Comparison of ENCODE assay signal across 19 cellular contexts in the genomic region with DNA sequence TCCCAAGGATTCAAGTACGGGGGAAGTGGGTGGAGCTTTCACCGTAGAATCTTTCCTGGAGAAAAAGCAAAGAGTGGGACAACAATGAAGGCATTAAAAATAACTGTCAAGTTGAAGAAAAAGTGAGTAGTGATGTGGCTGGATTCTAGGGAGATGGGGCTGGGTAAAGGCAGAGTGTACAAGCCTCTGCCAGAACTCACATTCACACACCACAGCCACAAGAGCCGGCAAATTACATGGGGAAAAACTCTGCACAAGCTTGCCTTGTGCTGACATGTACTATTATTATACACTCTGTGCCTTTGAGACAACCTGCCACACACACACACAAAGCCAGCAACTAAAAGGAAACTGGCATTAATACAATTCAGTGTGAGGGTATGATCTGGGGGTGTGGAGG.
"Had no signal": no experiment of that assay in that cellular context is flagged by ENCODE, and none has a peak within 500 bp of the region (broad histone marks: within the 10 kb centered on the region; RNA-seq: fewer than 3 reads in every experiment).

No MANE protein-coding gene starts in this region.

- H3K9me3 ChIP-seq: gastroesophageal sphincter, right lobe of liver, stomach had no signal

- H3K4me2 ChIP-seq: hepatocyte had no signal

- H3K4me3 ChIP-seq: esophagus muscularis mucosa, gastroesophageal sphincter, hepatocyte, right lobe of liver, stomach had no signal

- DNase-seq: activated CD4-positive, alpha-beta T cell treated with anti-CD3 and anti-CD28 coated beads, Interleukin-2, amount 10 ng/mL, durations not matched to agents 7 days and 5 days; activated CD8-positive, alpha-beta T cell treated with anti-CD3 and anti-CD28 coated beads, Interleukin-2, amount 10 ng/mL, durations not matched to agents 7 days and 5 days; activated naive CD4-positive, alpha-beta T cell treated with anti-CD3 and anti-CD28 coated beads for 36 hours; activated T-cell treated with anti-CD3 and anti-CD28 coated beads, Interleukin-2, amount 50 U/mL, for 4 hours; brain microvascular endothelial cell; effector CD8-positive, alpha-beta T cell; naive thymus-derived CD8-positive, alpha-beta T cell; right lobe of liver; small intestine; stimulated activated CD4-positive, alpha-beta T cell treated with anti-CD3 and anti-CD28 coated beads, Interleukin-15, amount 100 ng/mL, for 24 hours; stimulated activated CD4-positive, alpha-beta T cell treated with anti-CD3 and anti-CD28 coated beads, Interleukin-2, amount 100 ng/mL, for 48 hours; stomach; trophoblast cell had no signal

- H3K27ac ChIP-seq: brain microvascular endothelial cell, esophagus muscularis mucosa, gastroesophageal sphincter, hepatocyte, right lobe of liver, stomach had no signal

- H3K4me1 ChIP-seq: right lobe of liver had no signal

- H3K36me3 ChIP-seq: brain microvascular endothelial cell, esophagus muscularis mucosa, gastroesophageal sphincter, stomach had no signal

- H3K27me3 ChIP-seq: brain microvascular endothelial cell, esophagus muscularis mucosa, gastroesophageal sphincter, hepatocyte, right lobe of liver, stomach had no signal

- H2AFZ ChIP-seq: hepatocyte had no signal

- FAIRE-seq: endothelial cell of umbilical vein, keratinocyte, small intestine had no signal

- ATAC-seq: activated CD4-positive, CD25-positive, alpha-beta regulatory T cell treated with anti-CD3 and anti-CD28 coated beads, Interleukin-2, amount 50 U/mL, for 24 hours; activated CD8-positive, alpha-beta T cell treated with anti-CD3 and anti-CD28 coated beads, Interleukin-2, amount 10 ng/mL, durations not matched to agents 7 days and 5 days; activated T-cell treated with anti-CD3 and anti-CD28 coated beads, Interleukin-2, amount 50 U/mL, for 4 hours; gastroesophageal sphincter; naive thymus-derived CD8-positive, alpha-beta T cell; right lobe of liver had no signal
